Comparison of ENCODE assay signal across 7 cellular contexts in the genomic region with DNA sequence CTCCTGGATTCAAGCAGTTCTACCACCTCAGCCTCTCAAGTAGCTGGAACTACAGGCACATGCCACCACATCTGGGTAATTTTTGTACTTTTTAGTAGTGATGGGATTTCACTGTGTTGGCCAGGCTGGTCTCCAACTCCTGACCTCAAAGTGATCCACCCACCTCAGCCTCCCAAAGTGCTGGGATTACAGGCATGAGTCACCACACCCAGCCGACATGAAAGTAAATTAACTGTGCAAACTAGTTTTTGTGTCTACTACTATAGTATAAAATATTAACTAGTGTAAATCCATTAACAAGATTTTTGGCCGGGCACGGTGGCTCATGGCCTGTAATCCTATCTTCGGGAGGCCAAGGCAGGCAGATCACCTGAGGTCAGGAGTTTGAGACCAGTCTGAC. TPM values are rescaled to one million over a fixed set of nuclear protein-coding genes. Genes with fewer than 3 reads are reported as not detected.
A peak's percentile ranks its signal among the peaks of the same experiment; 100 is the strongest.
DNase-seq lines count a peak whose midpoint lies in the region; ATAC-seq and TF ChIP-seq lines count a peak whose summit lies in the region.
"Not testable (repeated sequence)": the region's sequence is repeated elsewhere in the genome, so short reads cannot be mapped to it uniquely, and the experiment has no call there.

No MANE protein-coding gene starts in this region.

- not testable (repeated sequence) for H3K9ac ChIP-seq in GM23248; IMR-90 (ENCODE audit: low read depth, low read length); PC-3 (ENCODE audit: low read length)

- H3K18ac ChIP-seq in IMR-90 (ENCODE audit: low read depth, low read length): not testable (repeated sequence)

- H3K4me1 ChIP-seq in GM23248 (ENCODE audit: insufficient read depth); IMR-90 (ENCODE audit: control insufficient read depth, insufficient read depth, low read length); PC-3 (ENCODE audit: insufficient read depth, low read length): not testable (repeated sequence)

- not testable (repeated sequence) for H4K91ac ChIP-seq in IMR-90 (ENCODE audit: insufficient read depth, low read depth, low read length)

- not testable (repeated sequence) for H3K4me2 ChIP-seq in GM23248 (ENCODE audit: unreplicated experiment); IMR-90 (ENCODE audit: low read depth, low read length); PC-3 (ENCODE audit: low read length)

- DNase-seq in Daoy (ENCODE audit: low read depth) (peak; percentile 7), GM23248 (peak; percentile 32), IMR-90 (peak; percentile 28), PC-3 (peak; percentile 7), fibroblast of mammary gland (ENCODE audit: low read depth) (peak; percentile 41), kidney tubule cell (ENCODE audit: low spot score) (peak; percentile 4)
- peak; percentile 30 for DNase-seq in activated effector memory CD4-positive, alpha-beta T cell treated with anti-CD3 and anti-CD28 coated beads, Interleukin-2, amount 50 U/mL, for 16 hours

- H3K4ac ChIP-seq in IMR-90 (ENCODE audit: low read depth, low read length): not testable (repeated sequence)

- H3K9me3 ChIP-seq in GM23248 (ENCODE audit: low read depth); IMR-90 (ENCODE audit: control insufficient read depth, insufficient read depth, low read length); PC-3 (ENCODE audit: low read length): not testable (repeated sequence)

- H3K14ac ChIP-seq in IMR-90 (replicated peaks; ENCODE audit: low read depth, low read length): not testable (repeated sequence)

- peaks cover 14 to 30% of the 10 kb centered on the region in 2 experiments for H3K79me1 ChIP-seq in IMR-90 (ENCODE audit: low read depth in 1 of 2, low read length in 2 of 2)

- POLR2A ChIA-PET in IMR-90 (lab: Charles Lee; ENCODE audit: unreplicated experiment): interaction anchor here (0.6 kb wide), 1 partner anchor 8 kb away, joined by 9 read pairs; no protein-coding TSS in a partner anchor
- POLR2A ChIA-PET in PC-3 (lab: Charles Lee; ENCODE audit: unreplicated experiment): not testable (repeated sequence)

- not testable (repeated sequence) for H3K9me2 ChIP-seq in GM23248 (ENCODE audit: insufficient read depth); PC-3 (replicated peaks; ENCODE audit: low read length)

- H3K56ac ChIP-seq in IMR-90 (ENCODE audit: extremely low read depth, insufficient read depth, low read length): not testable (repeated sequence)

- not testable (repeated sequence) for H2AFZ ChIP-seq in GM23248; IMR-90 (replicated peaks; ENCODE audit: low read length, poor library complexity); PC-3 (ENCODE audit: low read length)

- peak; percentile 40; the same call in 1 of the 2 replicates for ATAC-seq in IMR-90 (ENCODE audit: low read depth)
- not testable (repeated sequence) for ATAC-seq in PC-3

- TF ChIP-seq RAD21 in IMR-90 (IDR thresholded peaks at IDR 0.05; ENCODE audit: low read length): not testable (repeated sequence)

- not testable (repeated sequence) for BruUV-seq in IMR-90 (replicated peaks; lab: Mats Ljungman, UMichigan); PC-3 (replicated peaks; lab: Mats Ljungman, UMichigan)

- intact Hi-C loops in IMR-90 (cut with micrococcal nuclease); PC-3 (cut with micrococcal nuclease): not testable (repeated sequence)

- dilution Hi-C loops in IMR-90 (cut with HindIII; ENCODE audit: low sequenced_read_pairs, unreplicated experiment): not testable (repeated sequence)

- WGBS in GM23248 (ENCODE audit: low coverage in 1 of 2, low lambda C conversion rate in 2 of 2, missing lambda C conversion rate in 2 of 2), 2 experiments: 69 to 71% methylated on average over 4 of the region's 4 CpGs
- no CpG with 5 or more reads among the region's 4 CpGs for WGBS in IMR-90 (ENCODE audit: extremely low coverage in 2 of 2, insufficient read length in 1 of 2), 2 experiments

- in situ Hi-C loops in GM23248 (cut with MboI); IMR-90 (cut with MboI; ENCODE audit: low sequenced_read_pairs): not testable (repeated sequence)

- H3K27ac ChIP-seq in GM23248: peak overlapping the region; percentile 40
- H3K27ac ChIP-seq in IMR-90 (ENCODE audit: insufficient read depth, low read length); PC-3 (ENCODE audit: low read length): not testable (repeated sequence)

- CTCF ChIA-PET in IMR-90 (lab: Yijun Ruan, JAX); PC-3 (lab: Charles Lee): not testable (repeated sequence)

- not testable (repeated sequence) for H2BK20ac ChIP-seq in IMR-90 (ENCODE audit: low read depth, low read length)

- H4K8ac ChIP-seq in IMR-90 (ENCODE audit: low read depth in 2 of 2, low read length in 2 of 2): not testable (repeated sequence)

- not testable (repeated sequence) for TF ChIP-seq CTCF in IMR-90 (conservative IDR thresholded peaks at IDR 0.05; ENCODE audit: low read depth, low read length); PC-3 (conservative IDR thresholded peaks at IDR 0.05; ENCODE audit: low read depth, low read length); fibroblast of mammary gland (conservative IDR thresholded peaks at IDR 0.05; ENCODE audit: control insufficient read depth, insufficient read depth, low read depth, low read length)

- H3K36me3 ChIP-seq in GM23248 (ENCODE audit: low read depth) (peaks cover 81% of the 10 kb centered on the region), IMR-90 (ENCODE audit: control insufficient read depth, insufficient read depth, low read length) (peaks cover 62% of the 10 kb centered on the region)
- H3K36me3 ChIP-seq in PC-3 (ENCODE audit: low read depth, low read length): not testable (repeated sequence)

- not testable (repeated sequence) for TF ChIP-seq POLR2A in IMR-90 (IDR thresholded peaks at IDR 0.05; ENCODE audit: low read depth, low read length)

- peaks cover 97% of the 10 kb centered on the region for H3K79me2 ChIP-seq in GM23248 (ENCODE audit: insufficient read depth)
- H3K79me2 ChIP-seq in PC-3 (ENCODE audit: low read length): not testable (repeated sequence)

- H3K23ac ChIP-seq in IMR-90 (ENCODE audit: low read depth, low read length): not testable (repeated sequence)

- H4K20me1 ChIP-seq in GM23248 (ENCODE audit: insufficient read depth); PC-3 (ENCODE audit: low read length): not testable (repeated sequence)
- H4K20me1 ChIP-seq in IMR-90 (ENCODE audit: insufficient read depth, low read length): peaks cover 32% of the 10 kb centered on the region

- not testable (repeated sequence) for H3K27me3 ChIP-seq in GM23248 (replicated peaks; ENCODE audit: insufficient read depth); IMR-90 (ENCODE audit: control insufficient read depth, insufficient read depth, low read length); PC-3 (ENCODE audit: low read length)

- H2AK5ac ChIP-seq in IMR-90 (ENCODE audit: low read depth, low read length): not testable (repeated sequence)

- not testable (repeated sequence) for H2BK15ac ChIP-seq in IMR-90 (ENCODE audit: low read depth, low read length)

- H2AK9ac ChIP-seq in IMR-90 (replicated peaks; ENCODE audit: low read depth, low read length, poor library complexity): not testable (repeated sequence)

- not testable (repeated sequence) for H2BK5ac ChIP-seq in IMR-90 (ENCODE audit: low read depth, low read length, poor library complexity, severe bottlenecking)

- H3K4me3 ChIP-seq in GM23248; IMR-90 (ENCODE audit: insufficient read depth, low read depth, low read length); PC-3 (ENCODE audit: low read length); fibroblast of mammary gland (ENCODE audit: control insufficient read depth, low read depth, low read length): not testable (repeated sequence)

- not testable (repeated sequence) for H3F3A ChIP-seq in GM23248 (ENCODE audit: insufficient read depth); PC-3 (ENCODE audit: low read length, unreplicated experiment)

- not testable (repeated sequence) for H4K5ac ChIP-seq in IMR-90 (ENCODE audit: low read depth, low read length)

- not testable (repeated sequence) for H3K9me1 ChIP-seq in IMR-90 (ENCODE audit: insufficient read depth, low read length)

- H2BK120ac ChIP-seq in IMR-90 (ENCODE audit: low read depth, low read length): not testable (repeated sequence)

RNA-seq across cellular contexts. Expression of a gene that starts 25.0 kb away (rescaled TPM):
- total RNA-seq in Daoy (2014; rRNA removed; shearing (Covaris generic)): 15.4 and 18.9 TPM in 2 replicates
- 32.0 and 41.7 TPM in 2 replicates for total RNA-seq in GM23248 (2014; rRNA removed; shearing (Covaris generic))
- polyA plus RNA-seq in GM23248 (2016; fragmentation: Nextera tagmentation; extraction: Ambion mirVana): 19.3 and 19.7 TPM in 2 replicates
- total RNA-seq in IMR-90 (2012; rRNA removed): 28.1 and 31.7 TPM in 2 replicates
- polyA plus RNA-seq in IMR-90 (2012; rRNA removed): 23.9 and 25.4 TPM in 2 replicates
- 7.1 and 9.5 TPM in 2 replicates for polyA plus RNA-seq in IMR-90 (2012; cell fraction: cytosol; rRNA removed)
- polyA plus RNA-seq in IMR-90 (2012; cell fraction: nucleus; rRNA removed; ENCODE audit: low replicate concordance): 8.4 and 26.1 TPM in 2 replicates
- 5.6 and 7.7 TPM in 2 replicates for total RNA-seq in PC-3 (2014; rRNA removed)

RNA-seq across cellular contexts. Expression of a gene that starts 40.9 kb away (rescaled TPM):
- total RNA-seq in Daoy (2014; rRNA removed; shearing (Covaris generic)): 72.1 and 79.2 TPM in 2 replicates
- 40.7 and 57.2 TPM in 2 replicates for total RNA-seq in GM23248 (2014; rRNA removed; shearing (Covaris generic))
- polyA plus RNA-seq in GM23248 (2016; fragmentation: Nextera tagmentation; extraction: Ambion mirVana): 87.4 and 89.2 TPM in 2 replicates
- total RNA-seq in IMR-90 (2012; rRNA removed): 66.0 and 164 TPM in 2 replicates
- 40.2 and 44.6 TPM in 2 replicates for polyA plus RNA-seq in IMR-90 (2012; rRNA removed)
- polyA plus RNA-seq in IMR-90 (2012; cell fraction: cytosol; rRNA removed): 4.3 and 7.1 TPM in 2 replicates
- polyA plus RNA-seq in IMR-90 (2012; cell fraction: nucleus; rRNA removed; ENCODE audit: low replicate concordance): 4.4 and 10.6 TPM in 2 replicates
- total RNA-seq in PC-3 (2014; rRNA removed): 29.1 and 68.4 TPM in 2 replicates
